Comparison of ENCODE assay signal across 1 cellular context in genomic region chr22:23000657-23001439, GRCh38.
TF ChIP-seq lines count a peak whose summit lies in the region.

No MANE protein-coding gene starts in this region.

TF ChIP-seq in K562, 482 proteins besides CTCF, POLR2A, EP300 and RAD21 (continued from another document and continues in another):
- TF ChIP-seq, protein P1, sequence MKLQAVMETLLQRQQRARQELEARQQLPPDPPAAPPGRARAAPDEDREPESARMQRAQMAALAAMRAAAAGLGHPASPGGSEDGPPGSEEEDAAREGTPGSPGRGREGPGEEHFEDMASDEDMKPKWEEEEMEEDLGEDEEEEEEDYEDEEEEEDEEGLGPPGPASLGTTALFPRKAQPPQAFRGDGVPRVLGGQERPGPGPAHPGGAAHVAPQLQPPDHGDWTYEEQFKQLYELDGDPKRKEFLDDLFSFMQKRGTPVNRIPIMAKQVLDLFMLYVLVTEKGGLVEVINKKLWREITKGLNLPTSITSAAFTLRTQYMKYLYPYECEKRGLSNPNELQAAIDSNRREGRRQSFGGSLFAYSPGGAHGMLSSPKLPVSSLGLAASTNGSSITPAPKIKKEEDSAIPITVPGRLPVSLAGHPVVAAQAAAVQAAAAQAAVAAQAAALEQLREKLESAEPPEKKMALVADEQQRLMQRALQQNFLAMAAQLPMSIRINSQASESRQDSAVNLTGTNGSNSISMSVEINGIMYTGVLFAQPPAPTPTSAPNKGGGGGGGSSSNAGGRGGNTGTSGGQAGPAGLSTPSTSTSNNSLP (IDR thresholded peaks at IDR 0.05; ENCODE audit: borderline replicate concordance, low read depth, low read length): no peak
- TF ChIP-seq MTF1 (CRISPR knock-in tag; IDR thresholded peaks at IDR 0.05; ENCODE audit: borderline replicate concordance): no peak
- TF ChIP-seq NR3C1 (CRISPR knock-in tag; IDR thresholded peaks at IDR 0.05): peak; percentile 79; the same call in 1 of the 2 replicates
- TF ChIP-seq ZNF583 (CRISPR knock-in tag; IDR thresholded peaks at IDR 0.05): no peak
- no peak for TF ChIP-seq SPI1 (IDR thresholded peaks at IDR 0.05; ENCODE audit: borderline replicate concordance, low read depth, low read length)
- peak; percentile 69; the same call in 1 of the 2 replicates for TF ChIP-seq ZNF282 (CRISPR knock-in tag; IDR thresholded peaks at IDR 0.05)
- no peak for TF ChIP-seq CCAR2 (IDR thresholded peaks at IDR 0.05; ENCODE audit: low read depth, low read length)
- TF ChIP-seq ZFX (CRISPR knock-in tag; IDR thresholded peaks at IDR 0.05): no peak
- TF ChIP-seq HOXB6 (CRISPR knock-in tag; IDR thresholded peaks at IDR 0.05; ENCODE audit: borderline replicate concordance): no peak
- TF ChIP-seq ZNF699 (CRISPR knock-in tag; IDR thresholded peaks at IDR 0.05; ENCODE audit: insufficient replicate concordance): no peak
- no peak for TF ChIP-seq ZBTB2 (IDR thresholded peaks at IDR 0.05)
- no peak for TF ChIP-seq DMBX1 (CRISPR knock-in tag; IDR thresholded peaks at IDR 0.05; ENCODE audit: borderline replicate concordance)
- TF ChIP-seq ZSCAN29 (IDR thresholded peaks at IDR 0.05): no peak
- no peak for TF ChIP-seq ZNF175 (CRISPR knock-in tag; IDR thresholded peaks at IDR 0.05; ENCODE audit: low read depth)
- no peak for TF ChIP-seq ELF4 (CRISPR knock-in tag; IDR thresholded peaks at IDR 0.05)
- TF ChIP-seq FOXJ3 (CRISPR knock-in tag; IDR thresholded peaks at IDR 0.05): peak; percentile 66; the same call in 1 of the 2 replicates
- TF ChIP-seq CTCFL (IDR thresholded peaks at IDR 0.05; ENCODE audit: borderline replicate concordance, insufficient read depth, low read depth, low read length, poor library complexity, severe bottlenecking): no peak
- no peak for TF ChIP-seq ZNF830 (CRISPR knock-in tag; IDR thresholded peaks at IDR 0.05)
- TF ChIP-seq BRF2 (IDR thresholded peaks at IDR 0.05; ENCODE audit: borderline replicate concordance, insufficient read depth, insufficient read length): no peak
- no peak for TF ChIP-seq KLF1 (tag; IDR thresholded peaks at IDR 0.05)
- no peak for TF ChIP-seq RNF219 (CRISPR knock-in tag; IDR thresholded peaks at IDR 0.05)
- TF ChIP-seq HEY1 (CRISPR knock-in tag; IDR thresholded peaks at IDR 0.05; ENCODE audit: borderline replicate concordance): no peak
- no peak for TF ChIP-seq ZNF589 (CRISPR knock-in tag; IDR thresholded peaks at IDR 0.05; ENCODE audit: low read depth)
- TF ChIP-seq WHSC1 (IDR thresholded peaks at IDR 0.05; ENCODE audit: low read length): no peak
- no peak for TF ChIP-seq BDP1 (IDR thresholded peaks at IDR 0.05; ENCODE audit: insufficient read depth, insufficient read length)
- no peak for TF ChIP-seq SMAD3 (CRISPR knock-in tag; conservative IDR thresholded peaks at IDR 0.05)
- no peak for TF ChIP-seq ATF6 (CRISPR knock-in tag; IDR thresholded peaks at IDR 0.05)
- TF ChIP-seq ZNF274 (IDR thresholded peaks at IDR 0.05; ENCODE audit: borderline replicate concordance, low read depth, low read length): no peak
- TF ChIP-seq ZNF76 (CRISPR knock-in tag; IDR thresholded peaks at IDR 0.05; ENCODE audit: borderline replicate concordance): no peak
- no peak for TF ChIP-seq POLR2H (tag; IDR thresholded peaks at IDR 0.05; ENCODE audit: low read depth)
- no peak for TF ChIP-seq MYNN (IDR thresholded peaks at IDR 0.05)
- TF ChIP-seq MYNN (CRISPR knock-in tag; IDR thresholded peaks at IDR 0.05): peak; percentile 20; the same call in 1 of the 2 replicates
- no peak for TF ChIP-seq TCF3 (CRISPR knock-in tag; IDR thresholded peaks at IDR 0.05)
- TF ChIP-seq SIX5 (IDR thresholded peaks at IDR 0.05; ENCODE audit: borderline replicate concordance in 1 of 2, insufficient read depth in 1 of 2, low read depth in 1 of 2, low read length in 2 of 2): no peak
- no peak for TF ChIP-seq NCOA6 (IDR thresholded peaks at IDR 0.05)
- peak; percentile 44; the same call in 1 of the 2 replicates for TF ChIP-seq ZNF184 (CRISPR knock-in tag; IDR thresholded peaks at IDR 0.05)
- TF ChIP-seq FUS (optimal IDR thresholded peaks at IDR 0.05; ENCODE audit: low read depth, low read length): no peak
- TF ChIP-seq LCOR (CRISPR knock-in tag; IDR thresholded peaks at IDR 0.05): no peak
- TF ChIP-seq, protein P2, sequence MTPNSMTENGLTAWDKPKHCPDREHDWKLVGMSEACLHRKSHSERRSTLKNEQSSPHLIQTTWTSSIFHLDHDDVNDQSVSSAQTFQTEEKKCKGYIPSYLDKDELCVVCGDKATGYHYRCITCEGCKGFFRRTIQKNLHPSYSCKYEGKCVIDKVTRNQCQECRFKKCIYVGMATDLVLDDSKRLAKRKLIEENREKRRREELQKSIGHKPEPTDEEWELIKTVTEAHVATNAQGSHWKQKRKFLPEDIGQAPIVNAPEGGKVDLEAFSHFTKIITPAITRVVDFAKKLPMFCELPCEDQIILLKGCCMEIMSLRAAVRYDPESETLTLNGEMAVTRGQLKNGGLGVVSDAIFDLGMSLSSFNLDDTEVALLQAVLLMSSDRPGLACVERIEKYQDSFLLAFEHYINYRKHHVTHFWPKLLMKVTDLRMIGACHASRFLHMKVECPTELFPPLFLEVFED (CRISPR knock-in tag; conservative IDR thresholded peaks at IDR 0.05): no peak
- TF ChIP-seq ATF1 (CRISPR knock-in tag; IDR thresholded peaks at IDR 0.05): peak; percentile 40
- no peak for TF ChIP-seq ATF1 (tag; IDR thresholded peaks at IDR 0.05)
- no peak for TF ChIP-seq ZNF644 (tag; IDR thresholded peaks at IDR 0.05; ENCODE audit: low read depth)
- no peak for TF ChIP-seq CXXC5 (CRISPR knock-in tag; IDR thresholded peaks at IDR 0.05)
- TF ChIP-seq, protein P3, sequence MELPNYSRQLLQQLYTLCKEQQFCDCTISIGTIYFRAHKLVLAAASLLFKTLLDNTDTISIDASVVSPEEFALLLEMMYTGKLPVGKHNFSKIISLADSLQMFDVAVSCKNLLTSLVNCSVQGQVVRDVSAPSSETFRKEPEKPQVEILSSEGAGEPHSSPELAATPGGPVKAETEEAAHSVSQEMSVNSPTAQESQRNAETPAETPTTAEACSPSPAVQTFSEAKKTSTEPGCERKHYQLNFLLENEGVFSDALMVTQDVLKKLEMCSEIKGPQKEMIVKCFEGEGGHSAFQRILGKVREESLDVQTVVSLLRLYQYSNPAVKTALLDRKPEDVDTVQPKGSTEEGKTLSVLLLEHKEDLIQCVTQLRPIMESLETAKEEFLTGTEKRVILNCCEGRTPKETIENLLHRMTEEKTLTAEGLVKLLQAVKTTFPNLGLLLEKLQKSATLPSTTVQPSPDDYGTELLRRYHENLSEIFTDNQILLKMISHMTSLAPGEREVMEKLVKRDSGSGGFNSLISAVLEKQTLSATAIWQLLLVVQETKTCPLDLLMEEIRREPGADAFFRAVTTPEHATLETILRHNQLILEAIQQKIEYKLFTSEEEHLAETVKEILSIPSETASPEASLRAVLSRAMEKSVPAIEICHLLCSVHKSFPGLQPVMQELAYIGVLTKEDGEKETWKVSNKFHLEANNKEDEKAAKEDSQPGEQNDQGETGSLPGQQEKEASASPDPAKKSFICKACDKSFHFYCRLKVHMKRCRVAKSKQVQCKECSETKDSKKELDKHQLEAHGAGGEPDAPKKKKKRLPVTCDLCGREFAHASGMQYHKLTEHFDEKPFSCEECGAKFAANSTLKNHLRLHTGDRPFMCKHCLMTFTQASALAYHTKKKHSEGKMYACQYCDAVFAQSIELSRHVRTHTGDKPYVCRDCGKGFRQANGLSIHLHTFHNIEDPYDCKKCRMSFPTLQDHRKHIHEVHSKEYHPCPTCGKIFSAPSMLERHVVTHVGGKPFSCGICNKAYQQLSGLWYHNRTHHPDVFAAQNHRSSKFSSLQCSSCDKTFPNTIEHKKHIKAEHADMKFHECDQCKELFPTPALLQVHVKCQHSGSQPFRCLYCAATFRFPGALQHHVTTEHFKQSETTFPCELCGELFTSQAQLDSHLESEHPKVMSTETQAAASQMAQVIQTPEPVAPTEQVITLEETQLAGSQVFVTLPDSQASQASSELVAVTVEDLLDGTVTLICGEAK (IDR thresholded peaks at IDR 0.05): no peak
- TF ChIP-seq, protein P3 (CRISPR knock-in tag; IDR thresholded peaks at IDR 0.05): no peak
